Comparison of ENCODE assay signal across 4 cellular contexts in the genomic region with DNA sequence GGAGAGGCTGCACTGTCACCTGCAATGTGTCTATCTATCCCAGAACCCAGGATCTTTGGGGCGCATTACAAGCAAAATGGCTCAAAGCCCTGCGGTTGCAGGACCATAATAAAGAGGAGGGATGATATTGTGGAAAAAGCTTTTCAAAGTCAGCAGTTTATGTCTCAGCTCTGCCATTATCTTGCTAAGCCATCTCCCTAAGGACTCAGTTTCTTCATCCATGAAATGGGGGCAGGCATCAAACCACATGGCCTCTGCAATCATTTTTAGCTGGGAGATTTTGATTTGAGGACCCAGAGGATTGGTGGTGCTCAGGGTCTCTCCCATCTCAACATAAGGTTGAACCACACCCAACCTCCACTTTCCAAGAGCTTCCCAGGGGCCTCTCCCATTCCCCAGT.
"Had no signal": no experiment of that assay in that cellular context is flagged by ENCODE, and none has a peak within 500 bp of the region (broad histone marks: within the 10 kb centered on the region; RNA-seq: fewer than 3 reads in every experiment).

No MANE protein-coding gene starts in this region.

- H3K27ac ChIP-seq: HL-60 had no signal

- FAIRE-seq: HepG2 had no signal

- DNase-seq: H9, KG1 had no signal

- ATAC-seq: HepG2 had no signal
